8 cellular contexts compared by ENCODE assay signal in the genomic region with DNA sequence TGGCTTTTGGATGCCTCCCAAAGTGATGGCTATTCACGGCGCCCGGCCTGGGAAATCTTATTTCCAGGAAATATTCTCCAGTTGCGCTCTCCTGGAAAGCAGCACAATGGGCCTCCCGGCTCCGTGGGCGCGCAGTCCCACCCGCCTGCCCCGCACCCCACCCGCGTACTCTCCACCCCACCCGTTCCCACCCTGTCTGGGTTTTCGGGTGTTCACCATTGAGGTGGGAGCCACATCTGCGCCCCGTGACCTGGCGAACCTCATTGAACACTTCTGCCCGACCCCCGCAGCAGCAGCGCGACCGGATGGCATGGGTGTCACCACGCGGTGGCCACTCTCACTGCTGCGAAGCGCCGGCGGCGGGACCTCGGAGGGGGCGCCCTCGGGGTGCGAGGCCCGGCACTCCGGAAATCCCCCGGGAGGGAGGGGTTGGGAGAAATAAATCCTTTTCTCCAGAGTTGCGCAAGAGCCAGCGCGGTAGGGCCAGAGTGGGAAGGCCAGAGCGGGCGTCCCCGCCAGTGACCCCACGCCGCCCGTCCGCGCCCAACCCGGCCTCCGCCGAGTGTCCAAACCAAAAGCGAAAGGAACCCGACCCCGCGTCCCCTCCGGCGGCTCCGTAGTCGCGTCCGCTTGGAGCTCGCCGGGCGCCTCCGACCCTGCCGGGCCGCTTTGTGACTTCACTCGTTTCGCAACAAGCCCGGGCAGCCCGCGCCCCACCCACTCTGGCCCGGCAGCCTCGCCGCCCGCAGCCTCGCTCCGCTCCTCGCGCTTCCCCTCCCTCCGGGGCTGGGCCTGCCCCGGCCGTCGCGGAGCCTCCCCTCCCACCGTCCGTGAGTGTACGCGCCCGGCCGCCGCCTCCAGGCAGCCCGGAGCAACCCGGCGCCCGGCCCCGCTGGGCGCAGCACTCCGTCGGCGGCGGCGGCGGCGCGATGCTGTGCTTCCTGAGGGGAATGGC. TPM values are rescaled to one million over a fixed set of nuclear protein-coding genes. Genes with fewer than 3 reads are reported as not detected.
DNase-seq lines count a peak whose midpoint lies in the region; ATAC-seq and TF ChIP-seq lines count a peak whose summit lies in the region.

A gene with protein sequence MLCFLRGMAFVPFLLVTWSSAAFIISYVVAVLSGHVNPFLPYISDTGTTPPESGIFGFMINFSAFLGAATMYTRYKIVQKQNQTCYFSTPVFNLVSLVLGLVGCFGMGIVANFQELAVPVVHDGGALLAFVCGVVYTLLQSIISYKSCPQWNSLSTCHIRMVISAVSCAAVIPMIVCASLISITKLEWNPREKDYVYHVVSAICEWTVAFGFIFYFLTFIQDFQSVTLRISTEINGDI (plus strand): TSS at position 720 of the 955 bp plus-strand sequence. CDS start 210 bp downstream, at position 930.

- H3K4me1 ChIP-seq in RWPE2 (ENCODE audit: insufficient read depth, poor library complexity, severe bottlenecking) (no peaks in the 10 kb centered on the region), foreskin keratinocyte (no peaks in the 10 kb centered on the region), neural progenitor cell (no peaks in the 10 kb centered on the region), stomach smooth muscle (ENCODE audit: control insufficient read depth, insufficient read depth, low read length) (peaks cover 6% of the 10 kb centered on the region)

- H3K4me3 ChIP-seq in RWPE2 (ENCODE audit: severe bottlenecking) (peak within 1 kb of the TSS; percentile 58), neural progenitor cell (peak within 1 kb of the TSS; percentile 54), stomach smooth muscle (ENCODE audit: low read length in 2 of 2) (peak within 1 kb of the TSS; percentile 77 to 98)

- ATAC-seq in GM19467 (IDR thresholded peaks at IDR 0.05; ENCODE audit: unreplicated experiment) (peak; percentile 86), RWPE2 (ENCODE audit: low read depth) (peak; percentile 91), foreskin keratinocyte (peak; percentile 95)

- H3K4me2 ChIP-seq in neural progenitor cell, result peak within 1 kb of the TSS; percentile 82

- peak; percentile 25 for TF ChIP-seq CTCF in RWPE2 (IDR thresholded peaks at IDR 0.05; ENCODE audit: poor library complexity, severe bottlenecking)
- TF ChIP-seq CTCF in foreskin keratinocyte (conservative IDR thresholded peaks at IDR 0.05), result peak; percentile 29
- TF ChIP-seq CTCF in neural progenitor cell (IDR thresholded peaks at IDR 0.05), result peak; percentile 25

- no peak within 1 kb of the TSS for H3K27ac Mint-ChIP-seq in neural progenitor cell

- no peaks in the 10 kb centered on the region for H3K9me3 Mint-ChIP-seq in neural progenitor cell

- H3K4me1 Mint-ChIP-seq in neural progenitor cell, result peaks cover 5% of the 10 kb centered on the region

- H2AFZ ChIP-seq in neural progenitor cell (replicated peaks), result peak within 1 kb of the TSS; percentile 98

- H3K27ac ChIP-seq in RWPE2 (ENCODE audit: poor library complexity, severe bottlenecking) (peak within 1 kb of the TSS; percentile 70), foreskin keratinocyte (peak within 1 kb of the TSS; percentile 94), neural progenitor cell (no peak within 1 kb of the TSS), stomach smooth muscle (ENCODE audit: low read length) (peak within 1 kb of the TSS; percentile 88)

- DNase-seq in DMS 273 treated with DMSO at 0.1 percent for 48 hours (lab: John Stamatoyannopoulos, UW) (peak; percentile 12), HPDE6-E6E7 (ENCODE audit: extremely low spot score) (peak; percentile 80), RWPE2 (ENCODE audit: low spot score) (peak; percentile 89), foreskin keratinocyte (peak; percentile 81 to 89), neural progenitor cell (ENCODE audit: low spot score) (peak; percentile 86)
- peak; percentile 37 to 53 (median 51) for DNase-seq in activated naive CD4-positive, alpha-beta T cell (lab: John Stamatoyannopoulos, UW)

- H3K27me3 ChIP-seq in RWPE2 (ENCODE audit: insufficient read depth, poor library complexity, severe bottlenecking) (no peaks in the 10 kb centered on the region), foreskin keratinocyte (no peaks in the 10 kb centered on the region), neural progenitor cell (peaks cover 27% of the 10 kb centered on the region), stomach smooth muscle (ENCODE audit: control insufficient read depth in 1 of 2, insufficient read depth in 2 of 2, low read length in 2 of 2) (no peaks in the 10 kb centered on the region)

- peak within 1 kb of the TSS; percentile 85 for H3K4me3 Mint-ChIP-seq in neural progenitor cell

- peaks cover 12% of the 10 kb centered on the region for H3F3A ChIP-seq in neural progenitor cell (ENCODE audit: low read depth)

- no peaks in the 10 kb centered on the region for H3K9me3 ChIP-seq in RWPE2 (ENCODE audit: severe bottlenecking)
- no peaks in the 10 kb centered on the region for H3K9me3 ChIP-seq in neural progenitor cell (ENCODE audit: low read depth)
- no peaks in the 10 kb centered on the region for H3K9me3 ChIP-seq in stomach smooth muscle (ENCODE audit: control insufficient read depth in 2 of 2, low read length in 2 of 2)

- no peaks in the 10 kb centered on the region for H3K79me2 ChIP-seq in neural progenitor cell (ENCODE audit: low read depth)

- no peaks in the 10 kb centered on the region for H3K36me3 Mint-ChIP-seq in neural progenitor cell

- H3K36me3 ChIP-seq in RWPE2 (ENCODE audit: low read depth) (no peaks in the 10 kb centered on the region), neural progenitor cell (no peaks in the 10 kb centered on the region), stomach smooth muscle (ENCODE audit: control insufficient read depth in 2 of 2, insufficient read depth in 2 of 2, low read length in 2 of 2) (no peaks in the 10 kb centered on the region)

- peaks cover 13% of the 10 kb centered on the region for H3K27me3 Mint-ChIP-seq in neural progenitor cell (ENCODE audit: insufficient read depth, low read depth)

- no peaks in the 10 kb centered on the region for H4K20me1 ChIP-seq in neural progenitor cell (ENCODE audit: low read depth)

- H3K9ac ChIP-seq in neural progenitor cell (no peak within 1 kb of the TSS), stomach smooth muscle (ENCODE audit: low read length in 2 of 2) (peak within 1 kb of the TSS; percentile 94 to 96)

RNA-seq across cellular contexts. Expression of the gene that starts here (rescaled TPM):
- 20.8 and 21.6 TPM in 2 replicates for total RNA-seq in foreskin keratinocyte
- 13.2 and 13.6 TPM in 2 replicates for polyA plus RNA-seq in foreskin keratinocyte
- total RNA-seq in neural progenitor cell (ENCODE audit: low replicate concordance), result 1.2 and 1.3 TPM in 2 replicates

Comparison
In these comparisons a context has a peak if more than half of its experiments do, and no peak if none do; other contexts are left out.
1. DNase-seq: peak in every context shown above with its lines; median percentile 89 in RWPE2; 86 in neural progenitor cell; 85 in foreskin keratinocyte; 80 in HPDE6-E6E7; 51 in activated naive CD4-positive, alpha-beta T cell; 12 in DMS 273 treated with DMSO at 0.1 percent for 48 hours.